In genomic region chr11:5600374-5600851, GRCh38 we compare ENCODE assay signal across 2 cellular contexts.
TF ChIP-seq lines count a peak whose summit lies in the region.

No MANE protein-coding gene starts in this region.

TF ChIP-seq in HEK293, 187 proteins besides CTCF, POLR2A, EP300 and RAD21:
- no peak for TF ChIP-seq ZNF426 (tag by site-specific recombination; IDR thresholded peaks at IDR 0.05)
- TF ChIP-seq ZNF133 (tag by site-specific recombination; IDR thresholded peaks at IDR 0.05), result no peak
- TF ChIP-seq ZNF510 (tag by site-specific recombination; IDR thresholded peaks at IDR 0.05; ENCODE audit: insufficient replicate concordance), result no peak
- TF ChIP-seq ZNF423 (tag by site-specific recombination; IDR thresholded peaks at IDR 0.05), result no peak
- TF ChIP-seq ZNF561 (tag by site-specific recombination; IDR thresholded peaks at IDR 0.05; ENCODE audit: borderline replicate concordance), result no peak
- TF ChIP-seq ZNF473 (tag by site-specific recombination; IDR thresholded peaks at IDR 0.05), result no peak
- TF ChIP-seq ZFP37 (tag by site-specific recombination; IDR thresholded peaks at IDR 0.05), result no peak
- no peak for TF ChIP-seq SCRT2 (tag by site-specific recombination; IDR thresholded peaks at IDR 0.05)
- TF ChIP-seq ZNF350 (tag by site-specific recombination; IDR thresholded peaks at IDR 0.05), result no peak
- TF ChIP-seq ZNF544 (tag by site-specific recombination; IDR thresholded peaks at IDR 0.05), result no peak
- TF ChIP-seq GLI2 (tag by site-specific recombination; IDR thresholded peaks at IDR 0.05; ENCODE audit: borderline replicate concordance, low read depth), result no peak
- peak; percentile 36; the same call in 1 of the 2 replicates for TF ChIP-seq PRDM10 (tag by site-specific recombination; IDR thresholded peaks at IDR 0.05)
- TF ChIP-seq ZNF654 (tag by site-specific recombination; IDR thresholded peaks at IDR 0.05; ENCODE audit: low read depth), result peak; percentile 28
- no peak for TF ChIP-seq ZFP41 (tag by site-specific recombination; IDR thresholded peaks at IDR 0.05; ENCODE audit: borderline replicate concordance)
- no peak for TF ChIP-seq BCL6B (tag by site-specific recombination; IDR thresholded peaks at IDR 0.05)
- no peak for TF ChIP-seq REPIN1 (tag by site-specific recombination; IDR thresholded peaks at IDR 0.05; ENCODE audit: low read depth)
- TF ChIP-seq SETDB1 (IDR thresholded peaks at IDR 0.05; ENCODE audit: insufficient read length, low read length), result no peak

TF ChIP-seq in HepG2, 621 proteins besides CTCF, POLR2A, EP300 and RAD21:
- TF ChIP-seq XRCC5 (optimal IDR thresholded peaks at IDR 0.05; ENCODE audit: low read length), result peak; percentile 47
- no peak for TF ChIP-seq PAXIP1 (CRISPR knock-in tag; conservative IDR thresholded peaks at IDR 0.05)
- no peak for TF ChIP-seq PCBP2 (optimal IDR thresholded peaks at IDR 0.05; ENCODE audit: low read depth, low read length, poor library complexity, severe bottlenecking)
- no peak for TF ChIP-seq SCMH1 (CRISPR knock-in tag; IDR thresholded peaks at IDR 0.05; ENCODE audit: borderline replicate concordance)
- no peak for TF ChIP-seq CBX5 (CRISPR knock-in tag; IDR thresholded peaks at IDR 0.05; ENCODE audit: borderline replicate concordance)
- peak; percentile 63 for TF ChIP-seq STAG1 (CRISPR knock-in tag; IDR thresholded peaks at IDR 0.05)
- TF ChIP-seq HDAC1 (CRISPR knock-in tag; IDR thresholded peaks at IDR 0.05), result 0 out of 2 replicates have a peak, but pooled peaks have one; percentile 19
- no peak for TF ChIP-seq HOXA5 (CRISPR knock-in tag; IDR thresholded peaks at IDR 0.05)
- TF ChIP-seq ZSCAN12 (CRISPR knock-in tag; IDR thresholded peaks at IDR 0.05), result no peak
- TF ChIP-seq ZNF446 (CRISPR knock-in tag; IDR thresholded peaks at IDR 0.05), result no peak
- TF ChIP-seq ZBTB20 (CRISPR knock-in tag; IDR thresholded peaks at IDR 0.05; ENCODE audit: borderline replicate concordance, low read depth), result no peak
- TF ChIP-seq ZNF567 (CRISPR knock-in tag; IDR thresholded peaks at IDR 0.05; ENCODE audit: borderline replicate concordance), result no peak
- no peak for TF ChIP-seq SMARCC2 (IDR thresholded peaks at IDR 0.05)
- TF ChIP-seq ZNF644 (CRISPR knock-in tag; IDR thresholded peaks at IDR 0.05; ENCODE audit: low read depth), result 0 out of 2 replicates have a peak, but pooled peaks have one; percentile 12
- no peak for TF ChIP-seq MAFK (conservative IDR thresholded peaks at IDR 0.05 in 1 of 2, IDR thresholded peaks at IDR 0.05 in 1 of 2; ENCODE audit: low read length in 2 of 2)
- no peak for TF ChIP-seq ZNF709 (CRISPR knock-in tag; IDR thresholded peaks at IDR 0.05)
- TF ChIP-seq TP53 (CRISPR knock-in tag; conservative IDR thresholded peaks at IDR 0.05), result no peak
- no peak for TF ChIP-seq KDM4B (CRISPR knock-in tag; IDR thresholded peaks at IDR 0.05)
- no peak for TF ChIP-seq ZFP41 (CRISPR knock-in tag; IDR thresholded peaks at IDR 0.05; ENCODE audit: borderline replicate concordance)
- TF ChIP-seq SMC3 (IDR thresholded peaks at IDR 0.05; ENCODE audit: low read length), result peak; percentile 83
- no peak for TF ChIP-seq BHLHE40 (IDR thresholded peaks at IDR 0.05; ENCODE audit: low read length)
- TF ChIP-seq CEBPG (CRISPR knock-in tag; IDR thresholded peaks at IDR 0.05), result no peak
- TF ChIP-seq PHF21A (CRISPR knock-in tag; IDR thresholded peaks at IDR 0.05), result no peak
- no peak for TF ChIP-seq RFX3 (CRISPR knock-in tag; IDR thresholded peaks at IDR 0.05)
- no peak for TF ChIP-seq TBX3 (IDR thresholded peaks at IDR 0.05; ENCODE audit: borderline replicate concordance)
- TF ChIP-seq ZNF263 (CRISPR knock-in tag; IDR thresholded peaks at IDR 0.05), result no peak
- no peak for TF ChIP-seq ARNT (IDR thresholded peaks at IDR 0.05)
- no peak for TF ChIP-seq NFIB (CRISPR knock-in tag; IDR thresholded peaks at IDR 0.05; ENCODE audit: borderline replicate concordance)
- TF ChIP-seq ASH2L (IDR thresholded peaks at IDR 0.05; ENCODE audit: insufficient read length, low read depth, low read length), result no peak
- TF ChIP-seq ZNF792 (CRISPR knock-in tag; IDR thresholded peaks at IDR 0.05), result no peak
- TF ChIP-seq ATM (IDR thresholded peaks at IDR 0.05; ENCODE audit: borderline replicate concordance), result no peak
- no peak for TF ChIP-seq THAP9 (CRISPR knock-in tag; IDR thresholded peaks at IDR 0.05; ENCODE audit: borderline replicate concordance)
- no peak for TF ChIP-seq ZNF546 (CRISPR knock-in tag; conservative IDR thresholded peaks at IDR 0.05)
- TF ChIP-seq SMAD1 (CRISPR knock-in tag; IDR thresholded peaks at IDR 0.05; ENCODE audit: borderline replicate concordance, low read depth), result no peak
- no peak for TF ChIP-seq KAT8 (CRISPR knock-in tag; IDR thresholded peaks at IDR 0.05)
- no peak for TF ChIP-seq TCF7 (IDR thresholded peaks at IDR 0.05; ENCODE audit: low read depth)
- TF ChIP-seq ELF4 (CRISPR knock-in tag; IDR thresholded peaks at IDR 0.05; ENCODE audit: borderline replicate concordance), result no peak
- no peak for TF ChIP-seq CSRNP2 (CRISPR knock-in tag; conservative IDR thresholded peaks at IDR 0.05; ENCODE audit: low read depth)
- TF ChIP-seq ZNF224 (CRISPR knock-in tag; IDR thresholded peaks at IDR 0.05), result no peak
- TF ChIP-seq POLR2AphosphoS2 (IDR thresholded peaks at IDR 0.05; ENCODE audit: low read depth, low read length), result no peak
- TF ChIP-seq JUN (CRISPR knock-in tag; IDR thresholded peaks at IDR 0.05), result no peak
